In genomic region chr11:65521777-65522521, GRCh38 we compare ENCODE assay signal across 7 cellular contexts. TPM values are rescaled to one million over a fixed set of nuclear protein-coding genes. Genes with fewer than 3 reads are reported as not detected.
DNase-seq lines count a peak whose midpoint lies in the region; ATAC-seq lines count a peak whose summit lies in the region.
"Not testable (repeated sequence)": the region's sequence is repeated elsewhere in the genome, so short reads cannot be mapped to it uniquely, and the experiment has no call there.

No MANE protein-coding gene starts in this region.

- ATAC-seq in activated T-helper 17 cell treated with anti-CD3 and anti-CD28 coated beads, Interleukin-2, amount 50 U/mL, for 72 hours (replicated peaks); naive thymus-derived CD8-positive, alpha-beta T cell: not testable (repeated sequence)

- not testable (repeated sequence) for H3K27me3 Mint-ChIP-seq in T-helper 2 cell treated with Interferon-gamma antibody and Interleukin-4, amounts not matched to agents 5 μg/mL and 100 μg/mL, for 36 hours (ENCODE audit: low read depth); activated T-helper 17 cell treated with anti-CD3 and anti-CD28 coated beads, Interleukin-2, amount 50 U/mL, for 72 hours; naive thymus-derived CD8-positive, alpha-beta T cell

- not testable (repeated sequence) for H3K9me3 Mint-ChIP-seq in T-helper 2 cell treated with Interferon-gamma antibody and Interleukin-4, amounts not matched to agents 5 μg/mL and 100 μg/mL, for 36 hours; activated T-helper 17 cell treated with anti-CD3 and anti-CD28 coated beads, Interleukin-2, amount 50 U/mL, for 72 hours; naive thymus-derived CD8-positive, alpha-beta T cell

- DNase-seq in ELF-1 (ENCODE audit: low read depth, low spot score) (peak; percentile 65), islet precursor cell (peak; percentile 62)
- not testable (repeated sequence) for DNase-seq in T-helper 2 cell treated with Interferon-gamma antibody and Interleukin-4, amounts not matched to agents 5 μg/mL and 100 μg/mL, for 36 hours (ENCODE audit: low spot score)
- peak; percentile 43 for DNase-seq in central memory CD4-positive, alpha-beta T cell
- DNase-seq in naive thymus-derived CD8-positive, alpha-beta T cell, result peak in 7 of 10 donors; percentile 50 to 68 (median 57)
- DNase-seq in stimulated activated naive CD4-positive, alpha-beta T cell (lab: John Stamatoyannopoulos, UW), result peak in 5 of 6 experiments; percentile 29 to 60 (median 43)

- not testable (repeated sequence) for H3K36me3 Mint-ChIP-seq in T-helper 2 cell treated with Interferon-gamma antibody and Interleukin-4, amounts not matched to agents 5 μg/mL and 100 μg/mL, for 36 hours (ENCODE audit: low read depth); naive thymus-derived CD8-positive, alpha-beta T cell
- peaks cover 14% of the 10 kb centered on the region for H3K36me3 Mint-ChIP-seq in activated T-helper 17 cell treated with anti-CD3 and anti-CD28 coated beads, Interleukin-2, amount 50 U/mL, for 72 hours (ENCODE audit: low read depth)

- H3K4me1 Mint-ChIP-seq in T-helper 2 cell treated with Interferon-gamma antibody and Interleukin-4, amounts not matched to agents 5 μg/mL and 100 μg/mL, for 36 hours (ENCODE audit: low read depth), result peaks cover 27% of the 10 kb centered on the region
- peaks cover 29% of the 10 kb centered on the region for H3K4me1 Mint-ChIP-seq in activated T-helper 17 cell treated with anti-CD3 and anti-CD28 coated beads, Interleukin-2, amount 50 U/mL, for 72 hours
- H3K4me1 Mint-ChIP-seq in naive thymus-derived CD8-positive, alpha-beta T cell, result peaks cover 27 to 48% (median 47%) of the 10 kb centered on the region in 4 donors

- peak overlapping the region; percentile 58 for H3K4me3 Mint-ChIP-seq in T-helper 2 cell treated with Interferon-gamma antibody and Interleukin-4, amounts not matched to agents 5 μg/mL and 100 μg/mL, for 36 hours
- peak overlapping the region; percentile 89 for H3K4me3 Mint-ChIP-seq in activated T-helper 17 cell treated with anti-CD3 and anti-CD28 coated beads, Interleukin-2, amount 50 U/mL, for 72 hours
- peak overlapping the region; percentile 71 to 96 (median 88) for H3K4me3 Mint-ChIP-seq in naive thymus-derived CD8-positive, alpha-beta T cell

- H3K27ac Mint-ChIP-seq in T-helper 2 cell treated with Interferon-gamma antibody and Interleukin-4, amounts not matched to agents 5 μg/mL and 100 μg/mL, for 36 hours, result peak overlapping the region; percentile 0
- peak overlapping the region; percentile 88 for H3K27ac Mint-ChIP-seq in activated T-helper 17 cell treated with anti-CD3 and anti-CD28 coated beads, Interleukin-2, amount 50 U/mL, for 72 hours
- peak overlapping the region; percentile 90 to 99 (median 96) for H3K27ac Mint-ChIP-seq in naive thymus-derived CD8-positive, alpha-beta T cell

- POLR2A ChIA-PET in naive thymus-derived CD8-positive, alpha-beta T cell (lab: Charles Lee), result interaction anchor here (0.9 to 1.3 kb wide), 5 partner anchors 12 to 106 kb away, joined by 3 to 4 read pairs (median 3); no protein-coding TSS in a partner anchor

RNA-seq across cellular contexts. Expression of gene SCYL1, which starts 2.9 kb away (rescaled TPM):
- total RNA-seq in activated T-helper 17 cell treated with anti-CD3 and anti-CD28 coated beads, Interleukin-2, amount 50 U/mL, for 72 hours, result 10 to 100 TPM; 80.4 to 86.8 TPM
- 10 to 100 TPM; 69.0 to 70.6 TPM for total RNA-seq in naive thymus-derived CD8-positive, alpha-beta T cell
- 10 to 100 TPM; 23.2 to 41.5 (median 33.5) TPM for polyA plus RNA-seq in naive thymus-derived CD8-positive, alpha-beta T cell

RNA-seq across cellular contexts. Expression of gene MALAT1, which starts 23.1 kb away (rescaled TPM):
- total RNA-seq in activated T-helper 17 cell treated with anti-CD3 and anti-CD28 coated beads, Interleukin-2, amount 50 U/mL, for 72 hours, result over 10,000 TPM in 1 of 2 donors, 1,000 to 10,000 TPM in 1; 5,547 to 22,796 TPM
- over 10,000 TPM; 29,995 to 30,085 TPM for total RNA-seq in naive thymus-derived CD8-positive, alpha-beta T cell
- polyA plus RNA-seq in naive thymus-derived CD8-positive, alpha-beta T cell, result 1,000 to 10,000 TPM; 1,355 to 3,419 (median 2,188) TPM

RNA-seq across cellular contexts. Expression of gene LTBP3, which starts 36.2 kb away (rescaled TPM):
- 100 to 1,000 TPM in 1 of 2 donors, 10 to 100 TPM in 1; 54.3 to 124 TPM for total RNA-seq in activated T-helper 17 cell treated with anti-CD3 and anti-CD28 coated beads, Interleukin-2, amount 50 U/mL, for 72 hours
- total RNA-seq in naive thymus-derived CD8-positive, alpha-beta T cell, result 100 to 1,000 TPM; 258 to 261 TPM
- polyA plus RNA-seq in naive thymus-derived CD8-positive, alpha-beta T cell, result 10 to 100 TPM in 2 of 3 donors, 1 to 10 TPM in 1; 7.3 to 35.0 (median 18.9) TPM

RNA-seq across cellular contexts. Expression of gene ZNRD2, which starts 48.3 kb away (rescaled TPM):
- 10 to 100 TPM; 30.3 to 49.4 TPM for total RNA-seq in activated T-helper 17 cell treated with anti-CD3 and anti-CD28 coated beads, Interleukin-2, amount 50 U/mL, for 72 hours
- 10 to 100 TPM; 31.5 to 32.7 TPM for total RNA-seq in naive thymus-derived CD8-positive, alpha-beta T cell
- polyA plus RNA-seq in naive thymus-derived CD8-positive, alpha-beta T cell, result 10 to 100 TPM; 62.9 to 86.3 (median 80.1) TPM

RNA-seq across cellular contexts. Expression of gene FAM89B, which starts 50.4 kb away (rescaled TPM):
- total RNA-seq in activated T-helper 17 cell treated with anti-CD3 and anti-CD28 coated beads, Interleukin-2, amount 50 U/mL, for 72 hours, result 10 to 100 TPM; 39.0 to 42.2 TPM
- total RNA-seq in naive thymus-derived CD8-positive, alpha-beta T cell, result 10 to 100 TPM; 39.3 to 42.1 TPM
- polyA plus RNA-seq in naive thymus-derived CD8-positive, alpha-beta T cell, result 100 to 1,000 TPM in 2 of 3 donors, 10 to 100 TPM in 1; 70.9 to 122 (median 101) TPM

Comparison
In these comparisons a context has a peak if more than half of its experiments do, and no peak if none do; other contexts are left out.
1. H3K27ac Mint-ChIP-seq: peak in every context shown above with its lines; median percentile 96 in naive thymus-derived CD8-positive, alpha-beta T cell; 88 in activated T-helper 17 cell treated with anti-CD3 and anti-CD28 coated beads, Interleukin-2, amount 50 U/mL, for 72 hours; 0 in T-helper 2 cell treated with Interferon-gamma antibody and Interleukin-4, amounts not matched to agents 5 μg/mL and 100 μg/mL, for 36 hours.